In the genomic region with DNA sequence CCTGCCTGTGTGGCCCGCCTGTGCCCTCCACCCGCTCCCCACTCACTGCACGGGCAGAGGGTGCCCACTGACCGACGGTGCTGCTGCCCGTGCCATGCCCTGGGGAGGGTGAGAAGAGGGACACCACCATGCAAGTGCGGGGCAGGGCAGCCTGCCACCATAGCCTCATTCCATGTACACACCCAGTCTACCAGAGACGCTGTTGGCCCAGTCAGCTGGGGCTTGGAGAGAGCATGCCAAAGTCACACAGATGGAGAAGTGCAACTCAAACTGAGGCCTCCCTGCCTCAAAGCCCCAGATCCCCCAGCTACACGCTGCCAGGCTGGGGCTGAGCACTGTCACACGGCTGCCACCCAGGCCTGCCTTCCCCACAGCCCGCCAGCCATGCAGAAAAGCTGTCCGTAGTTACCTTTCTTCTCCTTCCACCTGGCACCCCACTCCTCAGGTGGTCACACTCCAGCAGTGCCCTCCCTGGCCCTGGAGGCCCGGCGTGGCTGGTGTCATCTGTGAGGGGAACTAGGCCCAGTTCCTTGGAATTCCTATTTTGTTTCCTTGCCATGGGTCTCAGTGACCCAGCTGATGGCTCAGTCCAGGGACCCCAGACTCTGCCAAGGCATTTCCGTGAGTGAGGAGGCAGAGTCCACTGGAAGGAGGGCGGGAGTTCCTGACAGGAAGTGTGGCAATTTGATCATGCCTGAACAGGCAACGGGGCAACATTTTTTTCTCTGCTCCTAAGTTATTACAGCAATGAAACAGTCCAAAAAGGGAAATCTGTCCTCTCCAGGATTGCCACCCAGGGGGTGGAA, we compare ENCODE assay signal across 10 cellular contexts. TPM values are rescaled to one million over a fixed set of nuclear protein-coding genes. Genes with fewer than 3 reads are reported as not detected.
DNase-seq lines count a peak whose midpoint lies in the region; ATAC-seq, FAIRE-seq and TF ChIP-seq lines count a peak whose summit lies in the region.
"Had no signal": no experiment of that assay in that cellular context is flagged by ENCODE, and none has a peak within 500 bp of the region (broad histone marks: within the 10 kb centered on the region; RNA-seq: fewer than 3 reads in every experiment).

A gene (minus strand): TSS at position 627 of the 806 bp plus-strand sequence. CDS start 68 bp downstream, at position 559.

- H3K27ac ChIP-seq in GM23248 (no peak within 1 kb of the TSS), mammary epithelial cell (ENCODE audit: insufficient read depth, low read depth, low read length) (peak within 1 kb of the TSS; percentile 71), stomach (peak within 1 kb of the TSS; percentile 16 to 90 (median 81))

- no peaks in the 10 kb centered on the region for H3K9me2 ChIP-seq in GM23248 (ENCODE audit: insufficient read depth)

- BruUV-seq in mammary epithelial cell (replicated peaks; lab: Mats Ljungman, UMichigan) = TSS peak; percentile 45

- 40 to 43% methylated on average over 16 to 17 of the region's 17 CpGs for WGBS in GM23248 (ENCODE audit: low coverage in 1 of 2, low lambda C conversion rate in 2 of 2, missing lambda C conversion rate in 2 of 2), 2 experiments
- 1% methylated on average over 16 of the region's 17 CpGs for WGBS in mammary epithelial cell (ENCODE audit: low coverage, missing lambda C conversion rate)
- 71 to 80% (median 76%) methylated on average over 11 to 17 of the region's 17 CpGs for WGBS in stomach, 5 donors

- intact Hi-C loops in mammary epithelial cell (cut with micrococcal nuclease) = no loop called here
- intact Hi-C loops in left colon (cut with DNase I, micrococcal nuclease) = no loop called here
- intact Hi-C loops in stomach (cut with DNase I; ENCODE audit: low total_unique reads) = loop anchor here (10.0 kb wide), 1 partner anchor 326 kb away; no protein-coding TSS in a partner anchor

- in situ Hi-C loops in GM23248 (cut with MboI) = no loop called here
- in situ Hi-C loops in mammary epithelial cell (cut with MboI; ENCODE audit: low sequenced_read_pairs in 2 of 2) = no loop called here

- TF ChIP-seq CTCF in mammary epithelial cell (conservative IDR thresholded peaks at IDR 0.05 in 1 of 2, IDR thresholded peaks at IDR 0.05 in 1 of 2; ENCODE audit: extremely low read depth in 1 of 2, insufficient read depth in 1 of 2, low read depth in 1 of 2, low read length in 2 of 2) (no peak), stomach (IDR thresholded peaks at IDR 0.05) (no peak)

- 0 out of 2 replicates have a peak within 1 kb of the TSS, but pooled peaks have one; percentile 18 for H3K4me3 ChIP-seq in GM23248
- H3K4me3 ChIP-seq in mammary epithelial cell (replicated peaks in 1 of 3; ENCODE audit: insufficient read depth in 1 of 3, low read depth in 2 of 3, low read length in 3 of 3) = peak within 1 kb of the TSS; percentile 61 to 88 (median 61)
- no peak within 1 kb of the TSS for H3K4me3 ChIP-seq in stomach

- H3F3A ChIP-seq in GM23248 (ENCODE audit: insufficient read depth) = 0 out of 2 replicates have a peak, but pooled peaks cover 5% of the 10 kb centered on the region

- H3K27me3 ChIP-seq in GM23248 (replicated peaks; ENCODE audit: insufficient read depth) = no peaks in the 10 kb centered on the region
- H3K27me3 ChIP-seq in mammary epithelial cell (ENCODE audit: insufficient read depth, low read length) = no peaks in the 10 kb centered on the region
- H3K27me3 ChIP-seq in stomach = no peaks in the 10 kb centered on the region

- H3K9me3 ChIP-seq in GM23248 (ENCODE audit: low read depth) (no peaks in the 10 kb centered on the region), mammary epithelial cell (replicated peaks; ENCODE audit: insufficient read depth, low read length) (no peaks in the 10 kb centered on the region), stomach (no peaks in the 10 kb centered on the region)

- DNase-seq in GM23248 (peak; percentile 60), mammary epithelial cell (peak; percentile 79), left colon (peak in 1 of 2 donors; percentile 59), stomach (no peak), glomerular visceral epithelial cell (ENCODE audit: extremely low spot score) (no peak), GM19239 (ENCODE audit: insufficient read length, low spot score) (no peak)
- DNase-seq: amniotic stem cell; stimulated activated CD4-positive, alpha-beta T cell treated with anti-CD3 and anti-CD28 coated beads, Interleukin-2, amount 100 ng/mL, for 24 hours had no signal

- ATAC-seq in left colon = peak; percentile 20
- no peak for ATAC-seq in GM19324 (IDR thresholded peaks at IDR 0.05; ENCODE audit: low FRiP score, unreplicated experiment)
- ATAC-seq in GM18907 (IDR thresholded peaks at IDR 0.05; ENCODE audit: unreplicated experiment) = no peak

- H4K20me1 ChIP-seq in GM23248 (ENCODE audit: insufficient read depth) (no peaks in the 10 kb centered on the region), mammary epithelial cell (ENCODE audit: insufficient read depth, low read length) (no peaks in the 10 kb centered on the region)

- H2AFZ ChIP-seq in GM23248 = peak within 1 kb of the TSS; percentile 77
- H2AFZ ChIP-seq in mammary epithelial cell (ENCODE audit: low read depth, low read length) = peak within 1 kb of the TSS; percentile 79

- CTCF ChIA-PET in mammary epithelial cell (lab: Charles Lee; ENCODE audit: low non-redundant PET) = no interaction called here

- no peak for TF ChIP-seq POLR2A in stomach (IDR thresholded peaks at IDR 0.05)

- 0 out of 2 replicates have a peak within 1 kb of the TSS, but pooled peaks have one; percentile 33 for H3K9ac ChIP-seq in GM23248
- peak within 1 kb of the TSS; percentile 86 for H3K9ac ChIP-seq in mammary epithelial cell (ENCODE audit: insufficient read depth, low read length)

- 0 out of 2 replicates have a peak, but pooled peaks cover 6% of the 10 kb centered on the region for H3K4me1 ChIP-seq in GM23248 (ENCODE audit: insufficient read depth)
- peaks cover 46% of the 10 kb centered on the region for H3K4me1 ChIP-seq in mammary epithelial cell (ENCODE audit: insufficient read depth, low read length)
- peaks cover 15 to 47% (median 20%) of the 10 kb centered on the region in 4 donors for H3K4me1 ChIP-seq in stomach

- FAIRE-seq in GM19239 (lab: Jason Lieb, UNC) = no peak

- no peaks in the 10 kb centered on the region for H3K79me2 ChIP-seq in GM23248 (ENCODE audit: insufficient read depth)
- peaks cover 59% of the 10 kb centered on the region for H3K79me2 ChIP-seq in mammary epithelial cell (ENCODE audit: insufficient read depth, low read length)

- TF ChIP-seq EP300 in stomach (IDR thresholded peaks at IDR 0.05) = no peak

- H3K36me3 ChIP-seq in GM23248 (ENCODE audit: low read depth) = no peaks in the 10 kb centered on the region
- H3K36me3 ChIP-seq in mammary epithelial cell (ENCODE audit: insufficient read depth, low read length) = peaks cover 8% of the 10 kb centered on the region
- H3K36me3 ChIP-seq in stomach = no peaks in the 10 kb centered on the region

- H3K4me2 ChIP-seq in GM23248 (ENCODE audit: unreplicated experiment) = peak within 1 kb of the TSS; percentile 44
- peak within 1 kb of the TSS; percentile 85 for H3K4me2 ChIP-seq in mammary epithelial cell (ENCODE audit: insufficient read depth, low read depth, low read length)

- dilution Hi-C loops in mammary epithelial cell (cut with HindIII; ENCODE audit: low sequenced_read_pairs) = no loop called here

RNA-seq across cellular contexts. Expression of the gene that starts here (rescaled TPM):
- total RNA-seq in GM23248 (2014; rRNA removed; shearing (Covaris generic)) = 0.25 and 2.8 TPM in 2 replicates
- polyA plus RNA-seq in GM23248 (2016; fragmentation: Nextera tagmentation; extraction: Ambion mirVana) (3.5 and 3.8 TPM in 2 replicates), mammary epithelial cell (65.5 TPM), stomach (1 to 10 TPM in 2 of 3 donors, under 1 TPM in 1; 0.61 to 3.0 (median 1.6) TPM)
- total RNA-seq in mammary epithelial cell (100 to 1,000 TPM in 1 of 2 donors, 10 to 100 TPM in 1; 93.2 to 163 TPM), left colon (1 to 10 TPM; 5.1 to 5.2 TPM), stomach (10 to 100 TPM in 1 of 5 donors, 1 to 10 TPM in 4; 2.2 to 35.3 (median 4.5) TPM)
- 83.8 TPM for polyA minus RNA-seq in mammary epithelial cell

Comparison
In these comparisons a context has a peak if more than half of its experiments do, and no peak if none do; other contexts are left out.
1. RNA of the gene that starts here (polyA plus RNA-seq): 65.5 TPM in mammary epithelial cell (single experiment); 3.5 to 3.8 TPM in GM23248 and 0.61 to 3.0 TPM in stomach; every median in the first group is over 10 times any median in the second.
2. DNase-seq: peak in GM23248 (single experiment) and mammary epithelial cell (single experiment); none in stomach (single experiment), glomerular visceral epithelial cell (single experiment) and GM19239 (single experiment).
3. H3K4me3 ChIP-seq: peak in GM23248 (single experiment) and mammary epithelial cell (3 of 3); none in stomach (0 of 4).